15 cellular contexts compared by ENCODE assay signal in genomic region chr5:75558972-75559632, GRCh38. TPM values are rescaled to one million over a fixed set of nuclear protein-coding genes. Genes with fewer than 3 reads are reported as not detected.
DNase-seq lines count a peak whose midpoint lies in the region; ATAC-seq, FAIRE-seq and TF ChIP-seq lines count a peak whose summit lies in the region.
"Had no signal": no experiment of that assay in that cellular context is flagged by ENCODE, and none has a peak within 500 bp of the region (broad histone marks: within the 10 kb centered on the region; RNA-seq: fewer than 3 reads in every experiment).

No MANE protein-coding gene starts in this region.

- no peak overlapping the region for H3K27ac Mint-ChIP-seq in natural killer cell
- H3K27ac Mint-ChIP-seq: activated B cell treated with CpG ODN at 0.5 μM for 24 hours; activated naive CD8-positive, alpha-beta T cell had no signal

- H3K4me3 ChIP-seq in fibroblast of mammary gland (ENCODE audit: control insufficient read depth, low read depth, low read length) (no peak overlapping the region), gastrocnemius medialis (no peak overlapping the region)
- H3K4me3 ChIP-seq: SJSA1, stomach had no signal

- peaks cover 5 to 6% of the 10 kb centered on the region in 2 donors for H3K9me3 Mint-ChIP-seq in natural killer cell

- in situ Hi-C loops in gastrocnemius medialis (cut with MboI; ENCODE audit: low sequenced_read_pairs in 4 of 4) = no loop called here

- no peak overlapping the region for H3K4me3 Mint-ChIP-seq in natural killer cell
- H3K4me3 Mint-ChIP-seq: activated B cell treated with CpG ODN at 0.5 μM for 24 hours; activated naive CD8-positive, alpha-beta T cell had no signal

- no peaks in the 10 kb centered on the region for H3K27me3 Mint-ChIP-seq in natural killer cell (ENCODE audit: low read depth in 2 of 2)
- H3K27me3 Mint-ChIP-seq: activated B cell treated with CpG ODN at 0.5 μM for 24 hours; activated naive CD8-positive, alpha-beta T cell had no signal

- DNase-seq in GM19239 (ENCODE audit: insufficient read length, low spot score) = no peak
- peak; percentile 48 for DNase-seq in SKM-1 (lab: John Stamatoyannopoulos, UW; ENCODE audit: unreplicated experiment)
- peak; percentile 41 for DNase-seq in fibroblast of mammary gland (ENCODE audit: low read depth)
- no peak for DNase-seq in gastrocnemius medialis
- DNase-seq in NCI-H345 treated with DMSO at 0.1 percent for 48 hours (lab: John Stamatoyannopoulos, UW; ENCODE audit: unreplicated experiment) = no peak
- no peak for DNase-seq in NCI-H2107 treated with DMSO at 0.1 percent for 48 hours (lab: John Stamatoyannopoulos, UW; ENCODE audit: unreplicated experiment)
- DNase-seq in natural killer cell = no peak
- DNase-seq: activated B cell treated with CpG ODN at 0.5 μM for 24 hours, NCI-H187 treated with DMSO at 0.1 percent for 48 hours, NCI-H774, retina, stomach had no signal

- peak overlapping the region in 3 of 4 donors; percentile 13 to 67 (median 51) for H3K27ac ChIP-seq in gastrocnemius medialis
- H3K27ac ChIP-seq: SJSA1 had no signal

- intact Hi-C loops in gastrocnemius medialis (cut with DNase I; ENCODE audit: low total_unique reads) (no loop called here), natural killer cell (cut with micrococcal nuclease) (no loop called here)

- H3K36me3 ChIP-seq in gastrocnemius medialis = peaks cover 0 to 12% of the 10 kb centered on the region in 2 donors

- peak; percentile 76 for FAIRE-seq in GM19239 (lab: Jason Lieb, UNC)
- FAIRE-seq: colon had no signal

- peaks cover 19% of the 10 kb centered on the region for H3K36me3 Mint-ChIP-seq in natural killer cell

- TF ChIP-seq CTCF in fibroblast of mammary gland (conservative IDR thresholded peaks at IDR 0.05; ENCODE audit: control insufficient read depth, insufficient read depth, low read depth, low read length) = no peak
- no peak for TF ChIP-seq CTCF in gastrocnemius medialis (IDR thresholded peaks at IDR 0.05 in 4 of 5, conservative IDR thresholded peaks at IDR 0.05 in 1 of 5)
- no peak for TF ChIP-seq CTCF in natural killer cell (IDR thresholded peaks at IDR 0.05)

- no peaks in the 10 kb centered on the region for H3K27me3 ChIP-seq in gastrocnemius medialis
- H3K27me3 ChIP-seq: SJSA1, stomach had no signal

- no peak for TF ChIP-seq POLR2A in gastrocnemius medialis (IDR thresholded peaks at IDR 0.05)

- ATAC-seq in gastrocnemius medialis (peak; percentile 41 to 45), natural killer cell (no peak)

- no peaks in the 10 kb centered on the region for H3K9me3 ChIP-seq in gastrocnemius medialis
- H3K9me3 ChIP-seq: SJSA1 had no signal

- H3K4me1 ChIP-seq in gastrocnemius medialis = peaks cover 0 to 4% of the 10 kb centered on the region in 2 donors
- H3K4me1 ChIP-seq: SJSA1 had no signal

- peaks cover 18 to 19% of the 10 kb centered on the region in 2 donors for H3K4me1 Mint-ChIP-seq in natural killer cell

RNA-seq across cellular contexts. Expression of gene POLK, which starts 47.4 kb away (rescaled TPM):
- total RNA-seq in gastrocnemius medialis = 10 to 100 TPM; 23.9 to 35.8 (median 27.8) TPM
- 10 to 100 TPM; 16.8 to 21.5 (median 21.4) TPM for total RNA-seq in natural killer cell

RNA-seq across cellular contexts. Expression of gene CERT1, which starts 47.7 kb away (rescaled TPM):
- total RNA-seq in gastrocnemius medialis (10 to 100 TPM; 30.8 to 50.6 (median 41.9) TPM), natural killer cell (10 to 100 TPM; 50.1 to 51.4 (median 50.2) TPM)

RNA-seq across cellular contexts. Expression of gene ANKDD1B, which starts 52.2 kb away (rescaled TPM):
- total RNA-seq in gastrocnemius medialis (1 to 10 TPM in 1 of 4 donors, not detected in 3; 1.1 TPM), natural killer cell (under 1 TPM; 0.52 to 0.66 (median 0.55) TPM)

Comparison
In these comparisons a context has a peak if more than half of its experiments do, and no peak if none do; other contexts are left out.
1. DNase-seq: peak in SKM-1 (single experiment) and fibroblast of mammary gland (single experiment); none in GM19239 (single experiment), gastrocnemius medialis (0 of 2), NCI-H345 treated with DMSO at 0.1 percent for 48 hours (single experiment), NCI-H2107 treated with DMSO at 0.1 percent for 48 hours (single experiment) and natural killer cell (single experiment).
2. ATAC-seq: peak in gastrocnemius medialis (2 of 2); none in natural killer cell (0 of 3).